ENCODE assay signal across 18 cellular contexts in the genomic region with DNA sequence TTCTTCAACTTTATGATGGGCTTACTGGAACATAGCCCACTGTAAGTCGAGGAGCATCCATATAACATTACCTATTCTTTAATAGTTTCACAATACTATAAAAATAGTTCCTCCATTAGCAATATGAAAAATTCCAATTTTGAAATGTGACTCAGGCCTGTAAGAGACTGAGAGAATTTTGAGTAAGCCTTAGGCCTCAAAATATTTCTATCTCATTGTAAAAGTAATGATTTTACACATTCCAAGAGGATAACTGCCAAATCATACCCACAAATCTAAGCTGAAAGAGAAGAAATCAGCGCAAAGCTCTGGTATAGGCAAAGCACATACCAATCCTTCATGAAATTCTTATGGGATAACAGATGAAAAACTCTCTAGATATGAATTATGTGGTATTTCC.
A peak's percentile ranks its signal among the peaks of the same experiment; 100 is the strongest.
DNase-seq lines count a peak whose midpoint lies in the region; FAIRE-seq and TF ChIP-seq lines count a peak whose summit lies in the region.
"Had no signal": no experiment of that assay in that cellular context is flagged by ENCODE, and none has a peak within 500 bp of the region (broad histone marks: within the 10 kb centered on the region; RNA-seq: fewer than 3 reads in every experiment).

No MANE protein-coding gene starts in this region.

- WGBS in mesenchymal stem cell = no CpG with 5 or more reads among the region's 2 CpGs

- peak overlapping the region; percentile 33 for H3K9ac ChIP-seq in mesenchymal stem cell (ENCODE audit: low read length)

- H2BK12ac ChIP-seq in mesenchymal stem cell (ENCODE audit: low read length in 2 of 2) = no peak overlapping the region

- no peak overlapping the region for H4K91ac ChIP-seq in mesenchymal stem cell (ENCODE audit: low read length)

- H3K4me2 ChIP-seq in mesenchymal stem cell (ENCODE audit: low read length, poor library complexity, severe bottlenecking) = no peak overlapping the region

- H2BK5ac ChIP-seq in mesenchymal stem cell (ENCODE audit: low read depth, low read length, poor library complexity, severe bottlenecking) = no peak overlapping the region

- H2BK15ac ChIP-seq in mesenchymal stem cell (ENCODE audit: low read depth, poor library complexity, severe bottlenecking) = no peak overlapping the region

- FAIRE-seq in GM12892 (lab: Jason Lieb, UNC) = no peak
- FAIRE-seq: endothelial cell of umbilical vein had no signal

- TF ChIP-seq POLR2A in GM12892 (IDR thresholded peaks at IDR 0.05; ENCODE audit: low read depth, low read length) = no peak

- TF ChIP-seq CTCF in astrocyte of the spinal cord (IDR thresholded peaks at IDR 0.05; ENCODE audit: low read depth, low read length) = no peak

- no peaks in the 10 kb centered on the region for H3K9me3 ChIP-seq in mesenchymal stem cell (ENCODE audit: control insufficient read depth, low read length)
- H3K9me3 ChIP-seq: mucosa of descending colon, neutrophil, Peyer's patch, right lobe of liver had no signal

- DNase-seq in AG08396 (ENCODE audit: low spot score) = peak; percentile 2
- peak; percentile 78 for DNase-seq in HS-5 (ENCODE audit: low read depth)
- peak; percentile 23 for DNase-seq in astrocyte of the spinal cord (ENCODE audit: low read depth, low spot score)
- DNase-seq in mesenchymal stem cell = no peak
- no peak for DNase-seq in GM12892 (ENCODE audit: insufficient read length)
- no peak for DNase-seq in UCSD-AML1 (lab: John Stamatoyannopoulos, UW; ENCODE audit: unreplicated experiment)
- no peak for DNase-seq in SIG-M5 treated with dmso at 0.1 percent for 504 hours (lab: John Stamatoyannopoulos, UW; ENCODE audit: unreplicated experiment)
- no peak for DNase-seq in NCI-H2227 treated with DMSO at 0.1 percent for 48 hours (lab: John Stamatoyannopoulos, UW)
- DNase-seq: activated CD4-positive, alpha-beta T cell treated with anti-CD3 and anti-CD28 coated beads for 36 hours; activated CD8-positive, alpha-beta memory T cell treated with anti-CD3 and anti-CD28 coated beads, Interleukin-2, amount 10 ng/mL, durations not matched to agents 7 days and 5 days; H9; Karpas-422; mucosa of descending colon; NCI-H2171; Peyer's patch; right lobe of liver had no signal

- no peak overlapping the region for H2AK5ac ChIP-seq in mesenchymal stem cell (ENCODE audit: low read length, severe bottlenecking)

- no peak overlapping the region for H2AFZ ChIP-seq in mesenchymal stem cell (ENCODE audit: low read depth, low read length)

- no peak overlapping the region for H3K23ac ChIP-seq in mesenchymal stem cell (ENCODE audit: low read length in 2 of 2)

- no peak overlapping the region for H4K8ac ChIP-seq in mesenchymal stem cell (ENCODE audit: low read length)

- no peak overlapping the region for H3K4ac ChIP-seq in mesenchymal stem cell (ENCODE audit: low read depth in 1 of 2, low read length in 2 of 2)

- H3K4me1 ChIP-seq in mesenchymal stem cell (ENCODE audit: control insufficient read depth, insufficient read depth, low read depth, low read length) = no peaks in the 10 kb centered on the region
- H3K4me1 ChIP-seq: Peyer's patch, right lobe of liver had no signal

- no peak overlapping the region for H3K18ac ChIP-seq in mesenchymal stem cell (ENCODE audit: low read depth in 1 of 2, low read length in 2 of 2)

- H3K27me3 ChIP-seq in mesenchymal stem cell (ENCODE audit: control insufficient read depth in 1 of 2, insufficient read depth in 1 of 2, low read length in 2 of 2) = no peaks in the 10 kb centered on the region
- H3K27me3 ChIP-seq: neutrophil, Peyer's patch, right lobe of liver had no signal

- H3K4me3 ChIP-seq in astrocyte of the spinal cord (ENCODE audit: low read depth, low read length) (no peak overlapping the region), mesenchymal stem cell (ENCODE audit: insufficient read depth in 1 of 2, low read depth in 1 of 2, low read length in 2 of 2) (no peak overlapping the region)
- H3K4me3 ChIP-seq: mucosa of descending colon, Peyer's patch, right lobe of liver had no signal

- no peak overlapping the region for H3K27ac ChIP-seq in mesenchymal stem cell (ENCODE audit: low read length, poor library complexity, severe bottlenecking)
- H3K27ac ChIP-seq: neutrophil, Peyer's patch, right lobe of liver had no signal

- in situ Hi-C loops in astrocyte of the spinal cord (cut with HindIII; ENCODE audit: low sequenced_read_pairs) = no loop called here

- peaks cover 17% of the 10 kb centered on the region for H3K79me1 ChIP-seq in mesenchymal stem cell (replicated peaks; ENCODE audit: low read length, poor library complexity, severe bottlenecking)

- H3K36me3 ChIP-seq in mesenchymal stem cell (ENCODE audit: control insufficient read depth in 1 of 2, insufficient read depth in 2 of 2, low read depth in 1 of 2, low read length in 2 of 2) = peaks cover 2 to 4% of the 10 kb centered on the region in 2 experiments
- H3K36me3 ChIP-seq: neutrophil, Peyer's patch, right lobe of liver had no signal

- no peak overlapping the region for H2BK120ac ChIP-seq in mesenchymal stem cell (ENCODE audit: low read depth, low read length)

- no peak overlapping the region for H3K14ac ChIP-seq in mesenchymal stem cell (ENCODE audit: low read length in 2 of 2)

Comparison
In these comparisons a context has a peak if more than half of its experiments do, and no peak if none do; other contexts are left out.
1. DNase-seq: peak in AG08396 (single experiment), HS-5 (single experiment) and astrocyte of the spinal cord (single experiment); none in mesenchymal stem cell (single experiment), GM12892 (single experiment), UCSD-AML1 (single experiment), SIG-M5 treated with dmso at 0.1 percent for 504 hours (single experiment) and NCI-H2227 treated with DMSO at 0.1 percent for 48 hours (single experiment).